In the genomic region with DNA sequence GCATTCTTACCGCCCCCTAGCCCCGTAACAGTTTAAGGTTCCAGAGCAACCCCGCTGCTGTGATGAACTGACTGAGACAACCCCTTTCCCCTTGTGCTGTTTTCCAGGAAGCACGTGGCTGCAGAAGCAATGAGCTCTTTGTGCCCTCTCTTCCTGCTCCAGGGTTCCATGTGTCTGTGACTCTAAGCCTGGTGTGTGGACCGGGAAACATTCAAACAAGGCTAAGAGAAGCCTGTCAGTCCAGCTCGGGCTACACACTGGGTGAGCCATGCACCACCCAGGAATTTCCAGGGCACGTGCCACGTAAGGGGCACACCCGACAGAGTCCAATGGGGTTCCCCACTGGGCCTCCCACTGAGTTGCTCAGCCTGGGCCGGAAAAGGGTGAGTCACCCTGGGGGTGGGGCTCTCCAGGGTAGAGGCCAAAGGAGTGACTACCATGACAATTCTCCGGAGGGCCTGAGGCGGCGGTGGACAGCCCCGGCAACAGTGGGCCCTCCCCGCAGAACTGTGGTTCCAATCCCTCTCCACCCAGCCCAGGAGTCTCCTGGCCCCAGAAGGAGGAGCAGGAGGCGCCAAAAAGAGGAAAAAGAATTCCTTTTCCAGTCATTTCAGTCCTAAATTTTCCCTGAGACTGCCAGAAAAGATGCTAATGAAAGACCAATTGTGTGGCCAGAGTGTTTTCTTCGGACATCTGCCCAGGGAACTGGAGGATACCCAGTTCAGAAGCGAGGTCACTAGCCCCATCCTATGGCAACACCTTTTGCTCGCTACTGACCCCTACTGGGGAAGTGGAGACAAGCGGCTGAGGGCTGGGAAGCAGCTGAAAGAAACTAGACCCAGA, we compare ENCODE assay signal across 8 cellular contexts.
A peak's percentile ranks its signal among the peaks of the same experiment; 100 is the strongest.
DNase-seq lines count a peak whose midpoint lies in the region; ATAC-seq and TF ChIP-seq lines count a peak whose summit lies in the region.

No MANE protein-coding gene starts in this region.

- H3K36me3 Mint-ChIP-seq in effector memory CD8-positive, alpha-beta T cell (ENCODE audit: insufficient read depth): peaks cover 3% of the 10 kb centered on the region

- DNase-seq in NCI-H526 treated with DMSO at 0.1 percent for 48 hours (lab: John Stamatoyannopoulos, UW): peak; percentile 9
- peak; percentile 55 to 63 for DNase-seq in activated CD8-positive, alpha-beta memory T cell treated with anti-CD3 and anti-CD28 coated beads for 1 hour (ENCODE audit: extremely low read depth in 1 of 2, low read depth in 1 of 2)
- DNase-seq in effector memory CD8-positive, alpha-beta T cell: peak; percentile 84 to 87 (median 86)
- peak; percentile 85 to 89 for DNase-seq in stimulated activated CD8-positive, alpha-beta memory T cell treated with anti-CD3 and anti-CD28 coated beads, Interleukin-15, amount 100 ng/mL, for 48 hours (ENCODE audit: low read depth in 2 of 2)

- peaks cover 8 to 23% of the 10 kb centered on the region in 2 donors for H3K27me3 Mint-ChIP-seq in effector memory CD8-positive, alpha-beta T cell

- H3K27ac Mint-ChIP-seq in effector memory CD8-positive, alpha-beta T cell: peak overlapping the region; percentile 18 to 72

- no peaks in the 10 kb centered on the region for H3K9me3 Mint-ChIP-seq in effector memory CD8-positive, alpha-beta T cell

- peak overlapping the region; percentile 64 to 67 for H3K4me3 Mint-ChIP-seq in effector memory CD8-positive, alpha-beta T cell

- H3K36me3 ChIP-seq in mesodermal cell (ENCODE audit: control insufficient read depth, insufficient read depth, low read length): no peaks in the 10 kb centered on the region

- ATAC-seq in GM18502 (IDR thresholded peaks at IDR 0.05; ENCODE audit: poor library complexity, unreplicated experiment): peak; percentile 92
- peak; percentile 49 for ATAC-seq in HG02970 (IDR thresholded peaks at IDR 0.05; ENCODE audit: low FRiP score, unreplicated experiment)
- ATAC-seq in effector memory CD8-positive, alpha-beta T cell (replicated peaks): peak; percentile 95

- H3K9me3 ChIP-seq in mesodermal cell (ENCODE audit: control insufficient read depth, low read length): no peaks in the 10 kb centered on the region

- H3K27ac ChIP-seq in 22Rv1 (no peak overlapping the region), mesodermal cell (ENCODE audit: low read depth, low read length, severe bottlenecking) (peak overlapping the region; percentile 60)

- no peaks in the 10 kb centered on the region for H3K4me1 ChIP-seq in mesodermal cell (ENCODE audit: control insufficient read depth, insufficient read depth, low read length, poor library complexity, severe bottlenecking)

- no peak overlapping the region for H3K4me3 ChIP-seq in mesodermal cell (ENCODE audit: extremely low read depth, insufficient read depth, low read length, poor library complexity, severe bottlenecking)

- TF ChIP-seq CTCF in 22Rv1 (IDR thresholded peaks at IDR 0.05): peak; percentile 95

- H3K4me1 Mint-ChIP-seq in effector memory CD8-positive, alpha-beta T cell (ENCODE audit: low read depth in 2 of 2): peaks cover 6 to 8% of the 10 kb centered on the region in 2 donors

- 69 to 79% methylated on average over 16 to 19 of the region's 20 CpGs for WGBS in mesodermal cell (ENCODE audit: insufficient coverage in 2 of 2), 2 experiments

Comparison
In these comparisons a context has a peak if more than half of its experiments do, and no peak if none do; other contexts are left out.
1. DNase-seq: peak in every context shown above with its lines; median percentile 87 in stimulated activated CD8-positive, alpha-beta memory T cell treated with anti-CD3 and anti-CD28 coated beads, Interleukin-15, amount 100 ng/mL, for 48 hours; 86 in effector memory CD8-positive, alpha-beta T cell; 59 in activated CD8-positive, alpha-beta memory T cell treated with anti-CD3 and anti-CD28 coated beads for 1 hour; 9 in NCI-H526 treated with DMSO at 0.1 percent for 48 hours.